Comparison of ENCODE assay signal across 24 cellular contexts in the genomic region with DNA sequence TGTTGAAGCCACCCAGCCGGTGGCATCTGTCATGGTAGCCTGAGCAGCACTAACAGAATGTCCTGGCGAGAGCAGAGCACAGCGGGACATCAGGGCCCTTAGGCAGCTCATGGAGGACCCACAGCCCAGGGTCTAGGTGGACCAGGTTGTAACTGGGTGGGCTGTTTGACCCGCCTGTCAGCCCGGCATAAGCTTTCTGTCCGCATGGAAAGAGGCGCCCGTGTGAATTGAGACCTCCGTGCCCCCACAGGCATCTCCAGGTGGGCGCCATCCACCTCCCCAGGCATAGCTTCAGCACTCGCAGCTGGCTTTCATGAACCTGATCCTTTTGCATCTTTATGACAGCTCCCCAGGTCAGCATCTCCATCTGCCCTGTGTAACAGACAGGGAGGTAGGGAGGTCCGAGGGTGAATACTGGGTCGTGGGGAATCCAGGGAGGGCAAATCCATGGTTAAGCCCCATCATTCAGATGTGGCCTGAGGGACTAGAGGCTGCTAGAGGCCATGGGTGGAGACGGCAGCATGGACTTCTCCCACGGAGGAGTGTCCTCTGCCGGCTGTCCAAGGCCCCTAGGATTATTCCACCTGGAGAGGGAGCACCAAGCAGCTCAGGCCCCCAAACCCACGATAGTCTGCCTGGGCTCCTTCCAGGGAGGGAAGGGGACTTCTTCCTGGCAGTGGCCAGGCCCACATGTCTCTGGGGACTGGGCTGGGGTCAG.
"Had no signal": no experiment of that assay in that cellular context is flagged by ENCODE, and none has a peak within 500 bp of the region (broad histone marks: within the 10 kb centered on the region; RNA-seq: fewer than 3 reads in every experiment).

No MANE protein-coding gene starts in this region.

- H3K9me3 Mint-ChIP-seq: dendritic cell treated with granulocyte-macrophage colony-stimulating factor and Interleukin-4, amounts not matched to agents 40 ng/mL and 50 ng/mL, for 4 days; endodermal cell had no signal

- H3K36me3 ChIP-seq: colonic mucosa, esophagus squamous epithelium, gastrocnemius medialis, heart right ventricle, left lung, lower lobe of right lung had no signal

- H3K27me3 Mint-ChIP-seq: dendritic cell treated with granulocyte-macrophage colony-stimulating factor and Interleukin-4, amounts not matched to agents 40 ng/mL and 50 ng/mL, for 4 days; effector memory CD8-positive, alpha-beta T cell had no signal

- H3K9me3 ChIP-seq: colonic mucosa, gastrocnemius medialis, heart right ventricle, left lung, lower lobe of right lung, mucosa of descending colon had no signal

- H3K36me3 Mint-ChIP-seq: mesothelial cell of epicardium had no signal

- H3K27ac ChIP-seq: colonic mucosa, epithelial cell of prostate, esophagus squamous epithelium, gastrocnemius medialis, heart right ventricle, left lung, lower lobe of right lung had no signal

- ATAC-seq: effector memory CD8-positive, alpha-beta T cell; esophagus mucosa; gastrocnemius medialis; heart right ventricle; left cardiac atrium; left lung; left ventricle myocardium superior; lower lobe of right lung; mucosa of descending colon had no signal

- H3K27ac Mint-ChIP-seq: dendritic cell treated with granulocyte-macrophage colony-stimulating factor and Interleukin-4, amounts not matched to agents 40 ng/mL and 50 ng/mL, for 4 days; effector memory CD8-positive, alpha-beta T cell; endodermal cell; mesothelial cell of epicardium had no signal

- H3K4me3 Mint-ChIP-seq: dendritic cell treated with granulocyte-macrophage colony-stimulating factor and Interleukin-4, amounts not matched to agents 40 ng/mL and 50 ng/mL, for 4 days; effector memory CD8-positive, alpha-beta T cell; endodermal cell; mesothelial cell of epicardium had no signal

- H3K4me1 ChIP-seq: colonic mucosa, esophagus squamous epithelium, gastrocnemius medialis, heart right ventricle, left lung, lower lobe of right lung had no signal

- H3K4me1 Mint-ChIP-seq: endodermal cell, mesothelial cell of epicardium had no signal

- H3K27me3 ChIP-seq: colonic mucosa, esophagus squamous epithelium, gastrocnemius medialis, left lung had no signal

- DNase-seq: colonic mucosa; cortex of kidney; effector CD8-positive, alpha-beta T cell; effector memory CD8-positive, alpha-beta T cell; endodermal cell; erythroblast; esophagus squamous epithelium; foreskin fibroblast; foreskin melanocyte; gastrocnemius medialis; glutamatergic neuron; head of caudate nucleus; heart right ventricle; hippocampal formation; left cardiac atrium; left lung; left ventricle myocardium superior; lower lobe of right lung; mesenchymal stem cell; mucosa of descending colon had no signal

- H3K4me3 ChIP-seq: colonic mucosa, esophagus squamous epithelium, gastrocnemius medialis, heart right ventricle, left lung, lower lobe of right lung, mucosa of descending colon had no signal
